Comparison of ENCODE assay signal across 11 cellular contexts in genomic region chr1:24021403-24022266, GRCh38. TPM values are rescaled to one million over a fixed set of nuclear protein-coding genes. Genes with fewer than 3 reads are reported as not detected.
DNase-seq lines count a peak whose midpoint lies in the region; ATAC-seq and TF ChIP-seq lines count a peak whose summit lies in the region.
"Had no signal": no experiment of that assay in that cellular context is flagged by ENCODE, and none has a peak within 500 bp of the region (broad histone marks: within the 10 kb centered on the region; RNA-seq: fewer than 3 reads in every experiment).

No MANE protein-coding gene starts in this region.

- intact Hi-C loops in Right ventricle myocardium superior (cut with DNase I) = loop anchor here (5.0 kb wide), 1 partner anchor 39 kb away; the partner anchor contains the start of gene SRSF10
- intact Hi-C loops in cardiac septum (cut with DNase I) = loop anchor here (2.0 kb wide), 2 partner anchors 63 to 101 kb away; partner anchors contain the start of gene PNRC2

- no peak overlapping the region for H3K4me3 Mint-ChIP-seq in nephron progenitor cell

- H3K9me3 Mint-ChIP-seq in nephron progenitor cell = no peaks in the 10 kb centered on the region

- H3K9me3 ChIP-seq in duodenal mucosa (ENCODE audit: control insufficient read depth in 1 of 2, low read length in 2 of 2) = no peaks in the 10 kb centered on the region

- peaks cover 3% of the 10 kb centered on the region for H3K27me3 Mint-ChIP-seq in nephron progenitor cell (ENCODE audit: low read depth, poor library complexity)

- no peaks in the 10 kb centered on the region for H3K36me3 Mint-ChIP-seq in nephron progenitor cell (ENCODE audit: low read depth)

- H3K9ac ChIP-seq in duodenal mucosa (ENCODE audit: low read depth in 1 of 2, low read length in 2 of 2) = no peak overlapping the region

- TF ChIP-seq CTCF in nephron progenitor cell (IDR thresholded peaks at IDR 0.05) = no peak

- peak overlapping the region; percentile 51 for H3K27ac ChIP-seq in duodenal mucosa (ENCODE audit: low read depth, low read length)

- H3K36me3 ChIP-seq in duodenal mucosa (ENCODE audit: control insufficient read depth in 1 of 2, insufficient read depth in 2 of 2, low read length in 2 of 2) = no peaks in the 10 kb centered on the region

- peak overlapping the region; percentile 19 to 35 for H3K4me3 ChIP-seq in duodenal mucosa (ENCODE audit: low read depth in 1 of 2, low read length in 2 of 2)

- ATAC-seq in Right ventricle myocardium superior (ENCODE audit: poor library complexity) = peak; percentile 52

- H3K27ac Mint-ChIP-seq in nephron progenitor cell = no peak overlapping the region

- DNase-seq in Right ventricle myocardium superior = peak; percentile 54
- no peak for DNase-seq in cardiac septum (ENCODE audit: low spot score)
- peak; percentile 23 for DNase-seq in myocyte (ENCODE audit: low read depth)
- no peak for DNase-seq in NCI-H2196 (lab: John Stamatoyannopoulos, UW; ENCODE audit: unreplicated experiment)
- DNase-seq in SKM-1 treated with dmso at 0.1 percent for 144 hours (lab: John Stamatoyannopoulos, UW; ENCODE audit: unreplicated experiment) = no peak
- no peak for DNase-seq in activated CD8-positive, alpha-beta memory T cell treated with anti-CD3 and anti-CD28 coated beads, Interleukin-2, amount 50 U/mL, for 4 hours
- no peak for DNase-seq in nephron progenitor cell
- DNase-seq: activated T-cell treated with anti-CD3 and anti-CD28 coated beads for 4 hours, HCEC 1CT, NCI-H526 treated with DMSO at 0.1 percent for 48 hours had no signal

- no peaks in the 10 kb centered on the region for H3K27me3 ChIP-seq in duodenal mucosa (ENCODE audit: control insufficient read depth in 1 of 2, insufficient read depth in 2 of 2, low read length in 2 of 2)

- peaks cover 35 to 42% of the 10 kb centered on the region in 2 donors for H3K4me1 ChIP-seq in duodenal mucosa (ENCODE audit: control insufficient read depth in 1 of 2, insufficient read depth in 2 of 2, low read length in 2 of 2)

- H3K4me1 Mint-ChIP-seq in nephron progenitor cell = peaks cover 45% of the 10 kb centered on the region

RNA-seq across cellular contexts. Expression of gene SRSF10, which starts 41.5 kb away (rescaled TPM):
- total RNA-seq in Right ventricle myocardium superior (51.9 TPM), cardiac septum (63.4 TPM), myocyte (90.9 and 99.3 TPM in 2 replicates)
- 57.7 TPM for polyA plus RNA-seq in myocyte (2012)

Comparison
In these comparisons a context has a peak if more than half of its experiments do, and no peak if none do; other contexts are left out.
1. DNase-seq: peak in Right ventricle myocardium superior (single experiment) and myocyte (single experiment); none in cardiac septum (single experiment), NCI-H2196 (single experiment), SKM-1 treated with dmso at 0.1 percent for 144 hours (single experiment), activated CD8-positive, alpha-beta memory T cell treated with anti-CD3 and anti-CD28 coated beads, Interleukin-2, amount 50 U/mL, for 4 hours (single experiment) and nephron progenitor cell (single experiment).